8 cellular contexts compared by ENCODE assay signal in the genomic region with DNA sequence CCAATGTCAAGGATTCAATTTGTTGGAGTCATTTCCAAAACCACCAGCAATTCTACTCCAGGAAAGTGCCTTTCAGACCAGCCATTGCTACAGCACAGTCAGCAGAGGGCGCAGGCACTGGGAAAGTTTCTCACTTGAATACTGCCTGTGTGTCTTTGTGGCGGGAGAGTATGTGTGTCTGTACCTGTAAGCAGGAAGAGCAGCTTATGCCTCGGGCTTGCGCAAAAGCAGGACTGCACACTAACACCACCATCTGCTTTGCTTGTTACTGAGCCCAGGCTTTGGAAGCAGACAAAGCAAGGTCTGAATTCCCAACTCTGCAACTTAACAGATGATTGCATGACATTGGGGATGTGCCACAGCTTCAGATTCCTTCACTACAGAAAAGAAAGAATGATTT. TPM values are rescaled to one million over a fixed set of nuclear protein-coding genes. Genes with fewer than 3 reads are reported as not detected.
DNase-seq lines count a peak whose midpoint lies in the region; ATAC-seq lines count a peak whose summit lies in the region.

No MANE protein-coding gene starts in this region.

- no CpG with 5 or more reads among the region's 4 CpGs for WGBS in trophoblast cell (ENCODE audit: extremely low coverage, insufficient coverage, insufficient read length)

- no peaks in the 10 kb centered on the region for H3K4me1 ChIP-seq in trophoblast cell (ENCODE audit: control insufficient read depth in 1 of 2, insufficient read depth in 2 of 2, low read length in 2 of 2)

- no peak overlapping the region for H3K18ac ChIP-seq in trophoblast cell (ENCODE audit: low read length)

- no peak overlapping the region for H3K4me2 ChIP-seq in trophoblast cell (ENCODE audit: low read length)

- H3K27ac ChIP-seq in trophoblast cell (ENCODE audit: low read depth, low read length), result no peak overlapping the region

- no peak overlapping the region for H2BK120ac ChIP-seq in trophoblast cell (ENCODE audit: insufficient read depth, low read length, poor library complexity)

- H3K14ac ChIP-seq in trophoblast cell (ENCODE audit: low read length), result no peak overlapping the region

- H3K27me3 ChIP-seq in trophoblast cell (ENCODE audit: insufficient read depth, low read length), result no peaks in the 10 kb centered on the region

- ATAC-seq in GM21825 (IDR thresholded peaks at IDR 0.05; ENCODE audit: unreplicated experiment) (peak; percentile 74), GM21786 (IDR thresholded peaks at IDR 0.05; ENCODE audit: unreplicated experiment) (no peak)

- H2AK5ac ChIP-seq in trophoblast cell (ENCODE audit: low read length), result no peak overlapping the region

- no peak overlapping the region for H2BK5ac ChIP-seq in trophoblast cell (ENCODE audit: low read depth, low read length, poor library complexity)

- no peak overlapping the region for H3K23ac ChIP-seq in trophoblast cell (ENCODE audit: low read length)

- H4K91ac ChIP-seq in trophoblast cell (ENCODE audit: low read depth, low read length), result no peak overlapping the region

- DNase-seq in DMS 273 treated with DMSO at 0.1 percent for 48 hours (lab: John Stamatoyannopoulos, UW), result peak; percentile 75
- peak; percentile 75 for DNase-seq in MV-4-11 (lab: John Stamatoyannopoulos, UW)
- DNase-seq in SHP77 treated with DMSO at 0.1 percent for 48 hours (lab: John Stamatoyannopoulos, UW), result peak; percentile 53
- DNase-seq in activated gamma-delta T cell treated with anti-CD3 and anti-CD28 coated beads, Interleukin-2, amount 50 U/mL, for 16 hours (ENCODE audit: low read depth), result peak; percentile 39
- DNase-seq in globus pallidus (ENCODE audit: low spot score), result peak; percentile 63
- DNase-seq in trophoblast cell, result peak; percentile 78 to 87

- H3K79me2 ChIP-seq in trophoblast cell (ENCODE audit: control insufficient read depth, insufficient read depth, low read length, poor library complexity), result no peaks in the 10 kb centered on the region

- H3K4me3 ChIP-seq in trophoblast cell (ENCODE audit: low read depth, low read length), result no peak overlapping the region

- no peak overlapping the region for H3K4ac ChIP-seq in trophoblast cell (ENCODE audit: low read depth, low read length)

- no peak overlapping the region for H4K8ac ChIP-seq in trophoblast cell (ENCODE audit: low read depth, low read length)

- H3K79me1 ChIP-seq in trophoblast cell (ENCODE audit: low read length), result no peaks in the 10 kb centered on the region

- H3K9me3 ChIP-seq in trophoblast cell (ENCODE audit: insufficient read depth, low read depth, low read length), result peaks cover 2% of the 10 kb centered on the region

- no peak overlapping the region for H3K9ac ChIP-seq in trophoblast cell (ENCODE audit: low read length)

- no peaks in the 10 kb centered on the region for H3K36me3 ChIP-seq in trophoblast cell (ENCODE audit: control insufficient read depth in 1 of 2, insufficient read depth in 2 of 2, low read length in 2 of 2)

- no peak overlapping the region for H2BK12ac ChIP-seq in trophoblast cell (ENCODE audit: low read length)

- H4K12ac ChIP-seq in trophoblast cell (ENCODE audit: low read depth, low read length), result no peak overlapping the region

- H2AFZ ChIP-seq in trophoblast cell (ENCODE audit: insufficient read depth, low read length, poor library complexity), result no peak overlapping the region

RNA-seq across cellular contexts. Expression of a gene that starts 7.0 kb away (rescaled TPM):
- 0.73 and 0.93 TPM in 2 replicates for polyA plus RNA-seq in trophoblast cell (2013)

RNA-seq across cellular contexts. Expression of a gene that starts 22.3 kb away (rescaled TPM):
- not detected in 2 replicates for polyA plus RNA-seq in trophoblast cell (2013)

RNA-seq across cellular contexts. Expression of a gene that starts 27.5 kb away (rescaled TPM):
- polyA plus RNA-seq in trophoblast cell (2013), result 2.4 and 2.6 TPM in 2 replicates
